Comparison of ENCODE assay signal across 1 cellular context in genomic region chr7:27663989-27664331, GRCh38.
TF ChIP-seq lines count a peak whose summit lies in the region.

No MANE protein-coding gene starts in this region.

TF ChIP-seq in IMR-90, 13 proteins besides CTCF, POLR2A, EP300 and RAD21 (continued from another document):
- TF ChIP-seq ELK1 (IDR thresholded peaks at IDR 0.05; ENCODE audit: borderline replicate concordance, low read depth, low read length) = no peak
- no peak for TF ChIP-seq NFE2L2 (IDR thresholded peaks at IDR 0.05; ENCODE audit: low read depth, low read length)
